Comparison of ENCODE assay signal across 8 cellular contexts in the genomic region with DNA sequence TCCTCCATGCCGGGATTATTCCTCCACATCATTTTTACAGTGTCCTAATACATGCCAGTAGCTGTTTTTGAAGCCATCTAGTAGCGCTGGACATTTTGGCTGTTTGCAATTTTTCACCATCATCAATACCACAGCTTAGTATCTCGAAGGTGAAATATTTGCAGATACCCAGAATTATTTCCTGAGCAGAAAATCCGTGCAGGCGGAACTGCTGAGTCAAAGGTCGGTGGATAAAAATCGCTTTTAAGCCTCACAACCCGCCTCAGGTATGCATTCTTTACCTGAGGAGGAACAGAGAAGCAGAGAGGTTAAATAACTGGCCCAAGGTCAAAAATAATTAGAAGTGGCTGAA. TPM values are rescaled to one million over a fixed set of nuclear protein-coding genes. Genes with fewer than 3 reads are reported as not detected.
DNase-seq lines count a peak whose midpoint lies in the region; ATAC-seq and TF ChIP-seq lines count a peak whose summit lies in the region.

No MANE protein-coding gene starts in this region.

- H3K79me1 ChIP-seq in IMR-90 (ENCODE audit: low read depth in 1 of 2, low read length in 2 of 2), result peaks cover 8 to 35% of the 10 kb centered on the region in 2 experiments

- peak overlapping the region; percentile 53 for H3K27ac Mint-ChIP-seq in Calu3 (ENCODE audit: unreplicated experiment)

- peaks cover 43% of the 10 kb centered on the region for H3K36me3 Mint-ChIP-seq in Calu3 (ENCODE audit: insufficient read depth, unreplicated experiment)

- H3K9me3 ChIP-seq in IMR-90 (ENCODE audit: control insufficient read depth, insufficient read depth, low read length) (no peaks in the 10 kb centered on the region), mononuclear cell (ENCODE audit: low read depth, low read length) (no peaks in the 10 kb centered on the region)

- H3K4me1 Mint-ChIP-seq in Calu3 (ENCODE audit: low read depth, unreplicated experiment), result peaks cover 28% of the 10 kb centered on the region

- peak overlapping the region; percentile 95 for H3K27ac ChIP-seq in IMR-90 (ENCODE audit: insufficient read depth, low read length)

- H3K9me3 Mint-ChIP-seq in Calu3 (ENCODE audit: low read depth, unreplicated experiment), result no peaks in the 10 kb centered on the region

- H3K9me1 ChIP-seq in IMR-90 (ENCODE audit: insufficient read depth, low read length), result peaks cover 3% of the 10 kb centered on the region

- peak overlapping the region; percentile 57; the same call in 1 of the 2 replicates for H3K23ac ChIP-seq in IMR-90 (ENCODE audit: low read depth, low read length)

- H2AK5ac ChIP-seq in IMR-90 (ENCODE audit: low read depth, low read length), result no peak overlapping the region

- peak overlapping the region; percentile 53; the same call in 1 of the 3 replicates for H2BK15ac ChIP-seq in IMR-90 (ENCODE audit: low read depth, low read length)

- peaks cover 9% of the 10 kb centered on the region for H3K36me3 ChIP-seq in IMR-90 (ENCODE audit: control insufficient read depth, insufficient read depth, low read length)

- H3K14ac ChIP-seq in IMR-90 (replicated peaks; ENCODE audit: low read depth, low read length), result peak overlapping the region; percentile 48; the same call in 1 of the 2 replicates

- no peaks in the 10 kb centered on the region for H3K27me3 Mint-ChIP-seq in Calu3 (ENCODE audit: unreplicated experiment)

- BruUV-seq in Calu3 (replicated peaks; lab: Mats Ljungman, UMichigan), result no TSS peak
- BruUV-seq in IMR-90 (replicated peaks; lab: Mats Ljungman, UMichigan), result no TSS peak

- peak overlapping the region; percentile 80 for H4K5ac ChIP-seq in IMR-90 (ENCODE audit: low read depth, low read length)

- H4K20me1 ChIP-seq in IMR-90 (ENCODE audit: insufficient read depth, low read length), result peaks cover 30% of the 10 kb centered on the region

- ATAC-seq in IMR-90 (ENCODE audit: low read depth) (no peak), HG02938 (IDR thresholded peaks at IDR 0.05; ENCODE audit: unreplicated experiment) (no peak), HG03521 (IDR thresholded peaks at IDR 0.05; ENCODE audit: unreplicated experiment) (no peak)

- H3K18ac ChIP-seq in IMR-90 (ENCODE audit: low read depth, low read length), result peak overlapping the region; percentile 25

- no peak for TF ChIP-seq POLR2A in IMR-90 (IDR thresholded peaks at IDR 0.05; ENCODE audit: low read depth, low read length)

- H4K91ac ChIP-seq in IMR-90 (ENCODE audit: insufficient read depth, low read depth, low read length), result peak overlapping the region; percentile 51

- H2AFZ ChIP-seq in IMR-90 (replicated peaks; ENCODE audit: low read length, poor library complexity), result peak overlapping the region; percentile 98

- H2BK5ac ChIP-seq in IMR-90 (ENCODE audit: low read depth, low read length, poor library complexity, severe bottlenecking), result peak overlapping the region; percentile 96

- POLR2A ChIA-PET in IMR-90 (lab: Charles Lee; ENCODE audit: unreplicated experiment), result no interaction called here

- H3K4ac ChIP-seq in IMR-90 (ENCODE audit: low read depth, low read length), result peak overlapping the region; percentile 88

- DNase-seq in Calu3 (no peak), IMR-90 (no peak), T47D (ENCODE audit: low read depth in 1 of 2, low spot score in 1 of 2) (peak; percentile 41 to 49), NCI-H2171 (lab: John Stamatoyannopoulos, UW) (no peak), NOMO-1 treated with dmso at 0.1 percent for 144 hours (lab: John Stamatoyannopoulos, UW; ENCODE audit: unreplicated experiment) (no peak)

- peak overlapping the region; percentile 78 for H3K9ac ChIP-seq in IMR-90 (ENCODE audit: low read depth, low read length)

- H3K4me3 Mint-ChIP-seq in Calu3 (ENCODE audit: low read depth, unreplicated experiment), result peak overlapping the region; percentile 78

- peaks cover 8% of the 10 kb centered on the region for H3K4me1 ChIP-seq in IMR-90 (ENCODE audit: control insufficient read depth, insufficient read depth, low read length)
- H3K4me1 ChIP-seq in mononuclear cell (ENCODE audit: insufficient read depth, low read length), result peaks cover 17% of the 10 kb centered on the region

- in situ Hi-C loops in IMR-90 (cut with MboI; ENCODE audit: low sequenced_read_pairs), result no loop called here
- in situ Hi-C loops in T47D (cut with HindIII; ENCODE audit: low pct_unique_long_range_greater_than_20kb, low sequenced_read_pairs), result no loop called here

- peak overlapping the region; percentile 81 for H3K4me2 ChIP-seq in IMR-90 (ENCODE audit: low read depth, low read length)

- H2AK9ac ChIP-seq in IMR-90 (replicated peaks; ENCODE audit: low read depth, low read length, poor library complexity), result peak overlapping the region; percentile 5

- H3K27me3 ChIP-seq in IMR-90 (ENCODE audit: control insufficient read depth, insufficient read depth, low read length) (no peaks in the 10 kb centered on the region), mononuclear cell (ENCODE audit: insufficient read depth, low read length) (no peaks in the 10 kb centered on the region)

- H3K4me3 ChIP-seq in IMR-90 (ENCODE audit: insufficient read depth, low read depth, low read length) (peak overlapping the region; percentile 96), mononuclear cell (ENCODE audit: low read length) (peak overlapping the region; percentile 81)

- TF ChIP-seq CTCF in Calu3 (IDR thresholded peaks at IDR 0.05; ENCODE audit: unreplicated experiment), result no peak
- TF ChIP-seq CTCF in IMR-90 (conservative IDR thresholded peaks at IDR 0.05; ENCODE audit: low read depth, low read length), result no peak

- intact Hi-C loops in Calu3 (cut with micrococcal nuclease; ENCODE audit: unreplicated experiment), result no loop called here
- intact Hi-C loops in IMR-90 (cut with micrococcal nuclease), result no loop called here

- WGBS in IMR-90 (ENCODE audit: extremely low coverage in 2 of 2, insufficient read length in 1 of 2), 2 experiments, result 15% methylated on average over 4 of the region's 8 CpGs; no CpG with 5 or more reads in 1 of the 2 experiments

- dilution Hi-C loops in IMR-90 (cut with HindIII; ENCODE audit: low sequenced_read_pairs, unreplicated experiment), result no loop called here

- peak overlapping the region; percentile 89 for H2BK120ac ChIP-seq in IMR-90 (ENCODE audit: low read depth, low read length)

- CTCF ChIA-PET in Calu3 (lab: Charles Lee), result interaction anchor here (0.6 to 1.0 kb wide), 3 partner anchors 8 to 696 kb away, joined by 3 to 6 read pairs (median 3); no protein-coding TSS in a partner anchor
- CTCF ChIA-PET in IMR-90 (lab: Yijun Ruan, JAX), result no interaction called here

- no peak for TF ChIP-seq RAD21 in IMR-90 (IDR thresholded peaks at IDR 0.05; ENCODE audit: low read length)

- H2BK20ac ChIP-seq in IMR-90 (ENCODE audit: low read depth, low read length), result peak overlapping the region; percentile 37; the same call in 1 of the 2 replicates

- H4K8ac ChIP-seq in IMR-90 (ENCODE audit: low read depth in 2 of 2, low read length in 2 of 2), result peak overlapping the region; percentile 93 to 97

- H3K56ac ChIP-seq in IMR-90 (ENCODE audit: extremely low read depth, insufficient read depth, low read length), result peak overlapping the region; percentile 69; the same call in 1 of the 2 replicates

TF ChIP-seq in IMR-90, 13 proteins besides CTCF, POLR2A, EP300 and RAD21:
- no peak for TF ChIP-seq FOS (IDR thresholded peaks at IDR 0.05; ENCODE audit: low read depth, low read length)
- TF ChIP-seq RCOR1 (IDR thresholded peaks at IDR 0.05; ENCODE audit: insufficient replicate concordance, low read length), result no peak
- TF ChIP-seq CHD1 (IDR thresholded peaks at IDR 0.05; ENCODE audit: low read depth, low read length), result no peak
- no peak for TF ChIP-seq NFE2L2 (IDR thresholded peaks at IDR 0.05; ENCODE audit: low read depth, low read length)
- TF ChIP-seq CEBPB (IDR thresholded peaks at IDR 0.05; ENCODE audit: low read depth, low read length), result no peak
- no peak for TF ChIP-seq SMC3 (IDR thresholded peaks at IDR 0.05; ENCODE audit: low read depth, low read length)
- no peak for TF ChIP-seq BHLHE40 (IDR thresholded peaks at IDR 0.05; ENCODE audit: low read depth, low read length)
- TF ChIP-seq MXI1 (IDR thresholded peaks at IDR 0.05; ENCODE audit: borderline replicate concordance, low read depth, low read length), result no peak
- TF ChIP-seq, protein P1, sequence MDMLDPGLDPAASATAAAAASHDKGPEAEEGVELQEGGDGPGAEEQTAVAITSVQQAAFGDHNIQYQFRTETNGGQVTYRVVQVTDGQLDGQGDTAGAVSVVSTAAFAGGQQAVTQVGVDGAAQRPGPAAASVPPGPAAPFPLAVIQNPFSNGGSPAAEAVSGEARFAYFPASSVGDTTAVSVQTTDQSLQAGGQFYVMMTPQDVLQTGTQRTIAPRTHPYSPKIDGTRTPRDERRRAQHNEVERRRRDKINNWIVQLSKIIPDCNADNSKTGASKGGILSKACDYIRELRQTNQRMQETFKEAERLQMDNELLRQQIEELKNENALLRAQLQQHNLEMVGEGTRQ (IDR thresholded peaks at IDR 0.05; ENCODE audit: low read depth, low read length), result no peak
- TF ChIP-seq MAFK (IDR thresholded peaks at IDR 0.05; ENCODE audit: low read depth, low read length), result no peak

RNA-seq across cellular contexts. Expression of gene TNRC6A, which starts 0.6 kb away (rescaled TPM):
- 58.4 and 60.1 TPM in 2 replicates for total RNA-seq in Calu3 (2022)
- 32.4 and 36.9 TPM in 2 replicates for total RNA-seq in IMR-90 (2012; rRNA removed)
- 37.3 and 42.3 TPM in 2 replicates for polyA plus RNA-seq in IMR-90 (2012; rRNA removed)
- polyA plus RNA-seq in IMR-90 (2012; cell fraction: cytosol; rRNA removed), result 15.0 and 15.5 TPM in 2 replicates
- polyA plus RNA-seq in IMR-90 (2012; cell fraction: nucleus; rRNA removed; ENCODE audit: low replicate concordance), result 99.8 and 215 TPM in 2 replicates
- 61.5 TPM for total RNA-seq in mononuclear cell

Comparison
In these comparisons a context has a peak if more than half of its experiments do, and no peak if none do; other contexts are left out.
1. DNase-seq: peak in T47D (2 of 2); none in Calu3 (single experiment), IMR-90 (single experiment), NCI-H2171 (single experiment) and NOMO-1 treated with dmso at 0.1 percent for 144 hours (single experiment).